ENCODE assay signal across 11 cellular contexts in genomic region chr1:41613646-41614592, GRCh38.
A peak's percentile ranks its signal among the peaks of the same experiment; 100 is the strongest.
DNase-seq lines count a peak whose midpoint lies in the region; ATAC-seq, FAIRE-seq and TF ChIP-seq lines count a peak whose summit lies in the region.
"Had no signal": no experiment of that assay in that cellular context is flagged by ENCODE, and none has a peak within 500 bp of the region (broad histone marks: within the 10 kb centered on the region; RNA-seq: fewer than 3 reads in every experiment).

No MANE protein-coding gene starts in this region.

- H3K9me3 ChIP-seq in endodermal cell (ENCODE audit: control insufficient read depth, low read length), result no peaks in the 10 kb centered on the region
- no peaks in the 10 kb centered on the region for H3K9me3 ChIP-seq in small intestine (ENCODE audit: control insufficient read depth, low read depth)

- H3K27me3 ChIP-seq in endodermal cell (ENCODE audit: control insufficient read depth, insufficient read depth, low read length, poor library complexity, severe bottlenecking), result no peaks in the 10 kb centered on the region
- H3K27me3 ChIP-seq in small intestine (ENCODE audit: control insufficient read depth in 2 of 2, insufficient read depth in 2 of 2, low read length in 2 of 2), result no peaks in the 10 kb centered on the region

- DNase-seq in ELR (ENCODE audit: low read depth) (peak; percentile 54), NCI-H526 (lab: John Stamatoyannopoulos, UW) (peak; percentile 8 to 45), endodermal cell (peak; percentile 10), retina (peak; percentile 49), coronary artery (ENCODE audit: low spot score) (no peak), small intestine (no peak)
- DNase-seq: DMS153, NCI-H2029 had no signal

- H3K27ac Mint-ChIP-seq in endodermal cell, result no peak overlapping the region
- H3K27ac Mint-ChIP-seq: IgD-negative memory B cell, memory B cell had no signal

- H3K4me3 Mint-ChIP-seq in endodermal cell, result no peak overlapping the region
- H3K4me3 Mint-ChIP-seq: memory B cell had no signal

- H3K27me3 Mint-ChIP-seq in endodermal cell (ENCODE audit: insufficient read depth), result no peaks in the 10 kb centered on the region
- H3K27me3 Mint-ChIP-seq: IgD-negative memory B cell, memory B cell had no signal

- H3K27ac ChIP-seq in endodermal cell (ENCODE audit: low read depth, low read length) (peak overlapping the region; percentile 29), coronary artery (no peak overlapping the region), small intestine (ENCODE audit: low read depth in 1 of 2, low read length in 1 of 2) (no peak overlapping the region)

- H3K9me3 Mint-ChIP-seq in endodermal cell, result no peaks in the 10 kb centered on the region
- H3K9me3 Mint-ChIP-seq: IgD-negative memory B cell, memory B cell had no signal

- H3K4me1 Mint-ChIP-seq in endodermal cell, result peaks cover 2% of the 10 kb centered on the region

- 88 to 94% methylated on average over 8 to 10 of the region's 10 CpGs for WGBS in endodermal cell (ENCODE audit: insufficient coverage in 1 of 2, insufficient read length in 1 of 2), 2 experiments
- 81 to 85% (median 84%) methylated on average over 10 of the region's 10 CpGs for WGBS in small intestine, 3 donors

- H3K4me3 ChIP-seq in endodermal cell (ENCODE audit: low read length) (no peak overlapping the region), coronary artery (no peak overlapping the region), small intestine (ENCODE audit: low read depth in 1 of 2, low read length in 2 of 2) (no peak overlapping the region)

- H3K36me3 ChIP-seq in endodermal cell (ENCODE audit: control insufficient read depth, insufficient read depth, low read length) (no peaks in the 10 kb centered on the region), small intestine (ENCODE audit: control insufficient read depth in 2 of 2, insufficient read depth in 2 of 2, low read length in 2 of 2) (no peaks in the 10 kb centered on the region)

- TF ChIP-seq CTCF in endodermal cell (conservative IDR thresholded peaks at IDR 0.05), result no peak
- TF ChIP-seq CTCF in coronary artery (IDR thresholded peaks at IDR 0.05), result no peak

- FAIRE-seq in small intestine (lab: Jason Lieb, UNC), result no peak

- ATAC-seq in HG03565 (IDR thresholded peaks at IDR 0.05; ENCODE audit: unreplicated experiment), result no peak

- H3K9ac ChIP-seq in endodermal cell (ENCODE audit: extremely low read depth, low read length, poor library complexity, severe bottlenecking), result no peak overlapping the region

- no peaks in the 10 kb centered on the region for H3K36me3 Mint-ChIP-seq in endodermal cell (ENCODE audit: low read depth)

- H3K4me1 ChIP-seq in endodermal cell (ENCODE audit: control insufficient read depth, insufficient read depth, low read length) (no peaks in the 10 kb centered on the region), small intestine (ENCODE audit: control insufficient read depth in 2 of 2, insufficient read depth in 1 of 2, low read depth in 1 of 2, low read length in 1 of 2) (no peaks in the 10 kb centered on the region)

Comparison
In these comparisons a context has a peak if more than half of its experiments do, and no peak if none do; other contexts are left out.
1. DNase-seq: peak in ELR (single experiment), NCI-H526 (2 of 2), endodermal cell (single experiment) and retina (single experiment); none in coronary artery (single experiment) and small intestine (single experiment).